ENCODE assay signal across 1 cellular context in the genomic region with DNA sequence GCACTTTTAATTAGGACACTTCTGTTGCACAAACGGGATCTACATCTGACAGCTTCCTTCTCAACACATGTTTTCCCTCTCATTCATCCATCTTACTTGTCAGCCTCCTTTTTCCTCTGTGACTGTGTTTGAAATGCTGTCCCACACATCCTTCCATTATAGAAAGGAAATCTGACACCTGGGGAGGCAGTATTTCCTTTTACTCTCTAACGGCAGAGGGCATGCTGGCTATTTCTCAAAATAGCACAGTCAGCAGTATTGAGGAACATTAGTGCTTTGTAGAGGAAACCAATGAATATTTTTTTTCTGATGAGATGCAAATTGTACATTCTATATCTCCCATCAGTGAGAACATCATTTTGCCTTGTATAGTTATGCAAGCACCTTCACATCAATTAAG.
TF ChIP-seq lines count a peak whose summit lies in the region.

No MANE protein-coding gene starts in this region.

TF ChIP-seq in GM23338, 12 proteins besides CTCF, POLR2A, EP300 and RAD21 (continued from another document):
- TF ChIP-seq, protein P1, sequence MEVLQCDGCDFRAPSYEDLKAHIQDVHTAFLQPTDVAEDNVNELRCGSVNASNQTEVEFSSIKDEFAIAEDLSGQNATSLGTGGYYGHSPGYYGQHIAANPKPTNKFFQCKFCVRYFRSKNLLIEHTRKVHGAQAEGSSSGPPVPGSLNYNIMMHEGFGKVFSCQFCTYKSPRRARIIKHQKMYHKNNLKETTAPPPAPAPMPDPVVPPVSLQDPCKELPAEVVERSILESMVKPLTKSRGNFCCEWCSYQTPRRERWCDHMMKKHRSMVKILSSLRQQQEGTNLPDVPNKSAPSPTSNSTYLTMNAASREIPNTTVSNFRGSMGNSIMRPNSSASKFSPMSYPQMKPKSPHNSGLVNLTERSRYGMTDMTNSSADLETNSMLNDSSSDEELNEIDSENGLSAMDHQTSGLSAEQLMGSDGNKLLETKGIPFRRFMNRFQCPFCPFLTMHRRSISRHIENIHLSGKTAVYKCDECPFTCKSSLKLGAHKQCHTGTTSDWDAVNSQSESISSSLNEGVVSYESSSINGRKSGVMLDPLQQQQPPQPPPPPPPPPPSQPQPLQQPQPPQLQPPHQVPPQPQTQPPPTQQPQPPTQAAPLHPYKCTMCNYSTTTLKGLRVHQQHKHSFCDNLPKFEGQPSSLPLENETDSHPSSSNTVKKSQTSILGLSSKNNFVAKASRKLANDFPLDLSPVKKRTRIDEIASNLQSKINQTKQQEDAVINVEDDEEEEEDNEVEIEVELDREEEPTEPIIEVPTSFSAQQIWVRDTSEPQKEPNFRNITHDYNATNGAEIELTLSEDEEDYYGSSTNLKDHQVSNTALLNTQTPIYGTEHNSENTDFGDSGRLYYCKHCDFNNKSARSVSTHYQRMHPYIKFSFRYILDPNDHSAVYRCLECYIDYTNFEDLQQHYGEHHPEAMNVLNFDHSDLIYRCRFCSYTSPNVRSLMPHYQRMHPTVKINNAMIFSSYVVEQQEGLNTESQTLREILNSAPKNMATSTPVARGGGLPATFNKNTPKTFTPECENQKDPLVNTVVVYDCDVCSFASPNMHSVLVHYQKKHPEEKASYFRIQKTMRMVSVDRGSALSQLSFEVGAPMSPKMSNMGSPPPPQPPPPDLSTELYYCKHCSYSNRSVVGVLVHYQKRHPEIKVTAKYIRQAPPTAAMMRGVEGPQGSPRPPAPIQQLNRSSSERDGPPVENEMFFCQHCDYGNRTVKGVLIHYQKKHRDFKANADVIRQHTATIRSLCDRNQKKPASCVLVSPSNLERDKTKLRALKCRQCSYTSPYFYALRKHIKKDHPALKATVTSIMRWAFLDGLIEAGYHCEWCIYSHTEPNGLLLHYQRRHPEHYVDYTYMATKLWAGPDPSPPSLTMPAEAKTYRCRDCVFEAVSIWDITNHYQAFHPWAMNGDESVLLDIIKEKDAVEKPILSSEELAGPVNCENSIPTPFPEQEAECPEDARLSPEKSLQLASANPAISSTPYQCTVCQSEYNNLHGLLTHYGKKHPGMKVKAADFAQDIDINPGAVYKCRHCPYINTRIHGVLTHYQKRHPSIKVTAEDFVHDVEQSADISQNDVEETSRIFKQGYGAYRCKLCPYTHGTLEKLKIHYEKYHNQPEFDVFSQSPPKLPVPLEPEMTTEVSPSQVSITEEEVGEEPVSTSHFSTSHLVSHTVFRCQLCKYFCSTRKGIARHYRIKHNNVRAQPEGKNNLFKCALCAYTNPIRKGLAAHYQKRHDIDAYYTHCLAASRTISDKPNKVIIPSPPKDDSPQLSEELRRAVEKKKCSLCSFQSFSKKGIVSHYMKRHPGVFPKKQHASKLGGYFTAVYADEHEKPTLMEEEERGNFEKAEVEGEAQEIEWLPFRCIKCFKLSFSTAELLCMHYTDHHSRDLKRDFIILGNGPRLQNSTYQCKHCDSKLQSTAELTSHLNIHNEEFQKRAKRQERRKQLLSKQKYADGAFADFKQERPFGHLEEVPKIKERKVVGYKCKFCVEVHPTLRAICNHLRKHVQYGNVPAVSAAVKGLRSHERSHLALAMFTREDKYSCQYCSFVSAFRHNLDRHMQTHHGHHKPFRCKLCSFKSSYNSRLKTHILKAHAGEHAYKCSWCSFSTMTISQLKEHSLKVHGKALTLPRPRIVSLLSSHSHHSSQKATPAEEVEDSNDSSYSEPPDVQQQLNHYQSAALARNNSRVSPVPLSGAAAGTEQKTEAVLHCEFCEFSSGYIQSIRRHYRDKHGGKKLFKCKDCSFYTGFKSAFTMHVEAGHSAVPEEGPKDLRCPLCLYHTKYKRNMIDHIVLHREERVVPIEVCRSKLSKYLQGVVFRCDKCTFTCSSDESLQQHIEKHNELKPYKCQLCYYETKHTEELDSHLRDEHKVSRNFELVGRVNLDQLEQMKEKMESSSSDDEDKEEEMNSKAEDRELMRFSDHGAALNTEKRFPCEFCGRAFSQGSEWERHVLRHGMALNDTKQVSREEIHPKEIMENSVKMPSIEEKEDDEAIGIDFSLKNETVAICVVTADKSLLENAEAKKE (CRISPR knock-in tag; IDR thresholded peaks at IDR 0.05), result no peak
TF ChIP-seq in GM23338: peak in this region for 0.
